In genomic region chr6:147925826-147926225, GRCh38 we compare ENCODE assay signal across 28 cellular contexts.
"Had no signal": no experiment of that assay in that cellular context is flagged by ENCODE, and none has a peak within 500 bp of the region (broad histone marks: within the 10 kb centered on the region; RNA-seq: fewer than 3 reads in every experiment).

No MANE protein-coding gene starts in this region.

- ATAC-seq: stimulated activated effector memory CD8-positive, alpha-beta T cell treated with anti-CD3 and anti-CD28 coated beads, Interleukin-12 subunit alpha, Interleukin-12 subunit beta, amount 100 ng/mL, for 72 hours; stimulated activated memory B cell treated with anti-CD40 and anti-IgM and Interleukin-4, amounts not matched to agents 10 μg/mL and 1 μg/mL and 100 μg/mL, for 72 hours; stimulated activated naive B cell treated with anti-CD40 and anti-IgM and Interleukin-4, amounts not matched to agents 10 μg/mL and 1 μg/mL and 100 μg/mL, for 72 hours; stimulated activated naive CD8-positive, alpha-beta T cell treated with anti-CD3 and anti-CD28 coated beads, Interleukin-15, amount 100 ng/mL, for 72 hours; stimulated activated naive CD8-positive, alpha-beta T cell treated with anti-CD3 and anti-CD28 coated beads, Interleukin-15, Interleukin-2, amounts not matched to agents 100 U/mL and 50 U/mL, for 24 hours; upper lobe of right lung had no signal

- H3K27me3 ChIP-seq: stomach, suprapubic skin, testis, thyroid gland, tibial nerve, transverse colon, upper lobe of left lung, upper lobe of right lung, uterus, vagina had no signal

- H3K4me3 ChIP-seq: stomach, suprapubic skin, testis, thoracic aorta, thyroid gland, tibial nerve, transverse colon, upper lobe of left lung, upper lobe of right lung, uterus, vagina had no signal

- H3K9me3 Mint-ChIP-seq: type B pancreatic cell had no signal

- DNase-seq: stimulated activated CD4-positive, alpha-beta T cell treated with anti-CD3 and anti-CD28 coated beads, Interleukin-2, amount 100 ng/mL, for 48 hours; stimulated activated CD4-positive, alpha-beta T cell treated with anti-CD3 and anti-CD28 coated beads, Interleukin-4, amount 100 ng/mL, for 1 hour; stimulated activated CD4-positive, alpha-beta T cell treated with anti-CD3 and anti-CD28 coated beads, Interleukin-4, amount 100 ng/mL, for 24 hours; stimulated activated CD4-positive, alpha-beta T cell treated with anti-CD3 and anti-CD28 coated beads, Interleukin-4, amount 100 ng/mL, for 4 hours; stimulated activated CD8-positive, alpha-beta memory T cell treated with anti-CD3 and anti-CD28 coated beads, Interleukin-4, amount 100 ng/mL, for 48 hours; stimulated activated naive B cell treated with anti-CD40 and anti-IgM and Interleukin-4, amounts not matched to agents 10 μg/mL and 1 μg/mL and 100 μg/mL, for 72 hours; stimulated activated naive CD4-positive, alpha-beta T cell; stimulated activated naive CD4-positive, alpha-beta T cell treated with Interleukin-2 at 50 U/mL for 16 hours; stimulated activated naive CD8-positive, alpha-beta T cell treated with anti-CD3 and anti-CD28 coated beads, Interleukin-15, amount 100 ng/mL, for 72 hours; stimulated activated naive CD8-positive, alpha-beta T cell treated with anti-CD3 and anti-CD28 coated beads, Interleukin-15, Interleukin-2, amounts not matched to agents 100 U/mL and 50 U/mL, for 24 hours; stomach; substantia nigra; testis; thyroid gland; transverse colon; trophoblast cell; upper lobe of left lung; upper lobe of right lung; uterus had no signal

- H3K4me1 Mint-ChIP-seq: stimulated activated effector memory CD8-positive, alpha-beta T cell treated with anti-CD3 and anti-CD28 coated beads, Interleukin-12 subunit alpha, Interleukin-12 subunit beta, amount 100 ng/mL, for 72 hours; stimulated activated memory B cell treated with anti-CD40 and anti-IgM and Interleukin-4, amounts not matched to agents 10 μg/mL and 1 μg/mL and 100 μg/mL, for 72 hours; stimulated activated naive B cell treated with anti-CD40 and anti-IgM and Interleukin-4, amounts not matched to agents 10 μg/mL and 1 μg/mL and 100 μg/mL, for 72 hours; stimulated activated naive CD8-positive, alpha-beta T cell treated with anti-CD3 and anti-CD28 coated beads, Interleukin-15, amount 100 ng/mL, for 72 hours had no signal

- H3K36me3 ChIP-seq: stomach, suprapubic skin, thoracic aorta, thyroid gland, tibial nerve, transverse colon, upper lobe of left lung, upper lobe of right lung, uterus, vagina had no signal

- H3K4me1 ChIP-seq: stomach, suprapubic skin, testis, thyroid gland, tibial nerve, transverse colon, upper lobe of left lung, upper lobe of right lung, uterus, vagina had no signal

- H3K27me3 Mint-ChIP-seq: stimulated activated memory B cell treated with anti-CD40 and anti-IgM and Interleukin-4, amounts not matched to agents 10 μg/mL and 1 μg/mL and 100 μg/mL, for 72 hours; stimulated activated naive B cell treated with anti-CD40 and anti-IgM and Interleukin-4, amounts not matched to agents 10 μg/mL and 1 μg/mL and 100 μg/mL, for 72 hours; stimulated activated naive CD8-positive, alpha-beta T cell treated with anti-CD3 and anti-CD28 coated beads, Interleukin-15, Interleukin-2, amounts not matched to agents 100 ng/mL and 50 ng/mL, for 24 hours had no signal

- H3K36me3 Mint-ChIP-seq: stimulated activated effector memory CD8-positive, alpha-beta T cell treated with anti-CD3 and anti-CD28 coated beads, Interleukin-12 subunit alpha, Interleukin-12 subunit beta, amount 100 ng/mL, for 72 hours; stimulated activated memory B cell treated with anti-CD40 and anti-IgM and Interleukin-4, amounts not matched to agents 10 μg/mL and 1 μg/mL and 100 μg/mL, for 72 hours; stimulated activated naive B cell treated with anti-CD40 and anti-IgM and Interleukin-4, amounts not matched to agents 10 μg/mL and 1 μg/mL and 100 μg/mL, for 72 hours had no signal

- H3K4me3 Mint-ChIP-seq: stimulated activated effector memory CD8-positive, alpha-beta T cell treated with anti-CD3 and anti-CD28 coated beads, Interleukin-12 subunit alpha, Interleukin-12 subunit beta, amount 100 ng/mL, for 72 hours; stimulated activated memory B cell treated with anti-CD40 and anti-IgM and Interleukin-4, amounts not matched to agents 10 μg/mL and 1 μg/mL and 100 μg/mL, for 72 hours; stimulated activated naive B cell treated with anti-CD40 and anti-IgM and Interleukin-4, amounts not matched to agents 10 μg/mL and 1 μg/mL and 100 μg/mL, for 72 hours; stimulated activated naive CD8-positive, alpha-beta T cell treated with anti-CD3 and anti-CD28 coated beads, Interleukin-15, amount 100 ng/mL, for 72 hours; stimulated activated naive CD8-positive, alpha-beta T cell treated with anti-CD3 and anti-CD28 coated beads, Interleukin-15, Interleukin-2, amounts not matched to agents 100 ng/mL and 50 ng/mL, for 24 hours; type B pancreatic cell had no signal

- H3K27ac Mint-ChIP-seq: stimulated activated effector memory CD8-positive, alpha-beta T cell treated with anti-CD3 and anti-CD28 coated beads, Interleukin-12 subunit alpha, Interleukin-12 subunit beta, amount 100 ng/mL, for 72 hours; stimulated activated memory B cell treated with anti-CD40 and anti-IgM and Interleukin-4, amounts not matched to agents 10 μg/mL and 1 μg/mL and 100 μg/mL, for 72 hours; stimulated activated naive B cell treated with anti-CD40 and anti-IgM and Interleukin-4, amounts not matched to agents 10 μg/mL and 1 μg/mL and 100 μg/mL, for 72 hours; stimulated activated naive CD8-positive, alpha-beta T cell treated with anti-CD3 and anti-CD28 coated beads, Interleukin-15, amount 100 ng/mL, for 72 hours; stimulated activated naive CD8-positive, alpha-beta T cell treated with anti-CD3 and anti-CD28 coated beads, Interleukin-15, Interleukin-2, amounts not matched to agents 100 ng/mL and 50 ng/mL, for 24 hours; type B pancreatic cell had no signal

- H3K9me3 ChIP-seq: testis, thoracic aorta, thyroid gland, upper lobe of right lung, uterus, vagina had no signal

- H3K27ac ChIP-seq: stomach, suprapubic skin, testis, thoracic aorta, thyroid gland, tibial nerve, transverse colon, upper lobe of left lung, upper lobe of right lung, uterus, vagina had no signal

- FAIRE-seq: urothelium cell line had no signal
